In the genomic region with DNA sequence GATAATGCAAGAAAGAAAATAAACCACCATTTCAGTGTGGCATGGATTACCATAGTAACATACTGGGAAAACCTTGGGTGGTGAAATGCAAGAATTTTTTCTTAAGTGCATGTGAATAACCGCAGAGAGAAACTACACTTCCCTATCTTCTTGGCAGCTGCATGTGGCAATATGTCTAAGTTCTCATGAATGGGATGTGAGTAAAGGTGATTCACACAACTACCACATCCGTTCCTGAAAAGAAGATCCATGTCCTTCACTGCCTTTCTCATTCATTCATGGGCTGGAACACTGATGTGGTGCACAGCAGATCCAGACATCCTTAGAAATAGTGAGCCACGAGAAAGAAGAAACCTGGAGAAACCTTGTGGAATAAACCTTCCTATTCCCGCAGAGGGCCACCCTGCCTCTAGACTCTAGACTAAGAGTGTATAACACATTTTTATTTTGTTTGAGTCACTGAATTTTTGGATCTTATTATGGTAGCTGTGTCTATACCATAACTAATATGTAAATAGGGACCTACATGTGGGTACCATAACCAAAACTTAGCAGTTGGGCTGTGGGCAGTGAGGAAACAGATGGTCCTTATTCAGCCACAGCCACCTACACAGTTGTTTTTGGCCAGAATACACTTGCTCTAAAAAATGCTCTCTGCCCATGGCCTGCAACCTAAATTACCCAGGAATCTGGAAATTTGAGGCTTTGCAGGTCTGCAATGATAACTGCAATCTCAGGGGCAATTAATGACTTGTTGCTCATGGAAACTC, we compare ENCODE assay signal across 9 cellular contexts.
DNase-seq lines count a peak whose midpoint lies in the region; ATAC-seq and TF ChIP-seq lines count a peak whose summit lies in the region.
"Had no signal": no experiment of that assay in that cellular context is flagged by ENCODE, and none has a peak within 500 bp of the region (broad histone marks: within the 10 kb centered on the region; RNA-seq: fewer than 3 reads in every experiment).

No MANE protein-coding gene starts in this region.

- no peak for TF ChIP-seq CTCF in WERI-Rb-1 (IDR thresholded peaks at IDR 0.05; ENCODE audit: low read depth, low read length)

- H3K4me3 Mint-ChIP-seq in activated naive CD4-positive, alpha-beta T cell treated with anti-CD3 and anti-CD28 coated beads for 36 hours: no peak overlapping the region

- intact Hi-C loops in activated naive CD4-positive, alpha-beta T cell treated with anti-CD3 and anti-CD28 coated beads for 36 hours (cut with micrococcal nuclease): no loop called here

- no peaks in the 10 kb centered on the region for H3K36me3 Mint-ChIP-seq in activated naive CD4-positive, alpha-beta T cell treated with anti-CD3 and anti-CD28 coated beads for 36 hours (ENCODE audit: low read depth)

- peak; percentile 53 for ATAC-seq in HG03159 (IDR thresholded peaks at IDR 0.05; ENCODE audit: unreplicated experiment)

- H3K27me3 ChIP-seq in WERI-Rb-1 (ENCODE audit: insufficient read depth, low read depth, severe bottlenecking): no peaks in the 10 kb centered on the region

- H3K4me3 ChIP-seq in WERI-Rb-1 (ENCODE audit: low read depth, low read length): no peak overlapping the region

- H3K27me3 Mint-ChIP-seq in activated naive CD4-positive, alpha-beta T cell treated with anti-CD3 and anti-CD28 coated beads for 36 hours (ENCODE audit: low read depth): no peaks in the 10 kb centered on the region

- no peaks in the 10 kb centered on the region for H3K4me1 Mint-ChIP-seq in activated naive CD4-positive, alpha-beta T cell treated with anti-CD3 and anti-CD28 coated beads for 36 hours (ENCODE audit: low read depth)

- H3K36me3 ChIP-seq in WERI-Rb-1: no peaks in the 10 kb centered on the region

- H3K27ac ChIP-seq in WERI-Rb-1: no peak overlapping the region
- H3K27ac ChIP-seq: parathyroid adenoma had no signal

- H3K9me3 Mint-ChIP-seq in activated naive CD4-positive, alpha-beta T cell treated with anti-CD3 and anti-CD28 coated beads for 36 hours: no peaks in the 10 kb centered on the region

- H3K27ac Mint-ChIP-seq in activated naive CD4-positive, alpha-beta T cell treated with anti-CD3 and anti-CD28 coated beads for 36 hours: no peak overlapping the region

- CTCF ChIA-PET in activated naive CD4-positive, alpha-beta T cell treated with anti-CD3 and anti-CD28 coated beads for 36 hours (lab: Charles Lee): no interaction called here

- no peaks in the 10 kb centered on the region for H3K9me3 ChIP-seq in WERI-Rb-1 (ENCODE audit: severe bottlenecking)

- peak; percentile 59 for DNase-seq in GM04504 (ENCODE audit: low read depth)
- peak; percentile 98 for DNase-seq in SIG-M5 treated with dmso at 0.1 percent for 504 hours (lab: John Stamatoyannopoulos, UW; ENCODE audit: unreplicated experiment)
- peak; percentile 16 for DNase-seq in hepatic stellate cell (ENCODE audit: low spot score)
- DNase-seq in WERI-Rb-1: no peak
- DNase-seq in stimulated activated naive CD4-positive, alpha-beta T cell (lab: John Stamatoyannopoulos, UW): no peak
- DNase-seq in stimulated activated CD4-positive, alpha-beta T cell treated with anti-CD3 and anti-CD28 coated beads, Interleukin-12 subunit alpha, Interleukin-12 subunit beta, amount 100 ng/mL, for 4 hours: no peak
- DNase-seq in activated naive CD4-positive, alpha-beta T cell treated with anti-CD3 and anti-CD28 coated beads for 36 hours: no peak

Comparison
In these comparisons a context has a peak if more than half of its experiments do, and no peak if none do; other contexts are left out.
1. DNase-seq: peak in GM04504 (single experiment), SIG-M5 treated with dmso at 0.1 percent for 504 hours (single experiment) and hepatic stellate cell (single experiment); none in WERI-Rb-1 (single experiment), stimulated activated naive CD4-positive, alpha-beta T cell (0 of 6), stimulated activated CD4-positive, alpha-beta T cell treated with anti-CD3 and anti-CD28 coated beads, Interleukin-12 subunit alpha, Interleukin-12 subunit beta, amount 100 ng/mL, for 4 hours (single experiment) and activated naive CD4-positive, alpha-beta T cell treated with anti-CD3 and anti-CD28 coated beads for 36 hours (single experiment).